ENCODE assay signal across 15 cellular contexts in the genomic region with DNA sequence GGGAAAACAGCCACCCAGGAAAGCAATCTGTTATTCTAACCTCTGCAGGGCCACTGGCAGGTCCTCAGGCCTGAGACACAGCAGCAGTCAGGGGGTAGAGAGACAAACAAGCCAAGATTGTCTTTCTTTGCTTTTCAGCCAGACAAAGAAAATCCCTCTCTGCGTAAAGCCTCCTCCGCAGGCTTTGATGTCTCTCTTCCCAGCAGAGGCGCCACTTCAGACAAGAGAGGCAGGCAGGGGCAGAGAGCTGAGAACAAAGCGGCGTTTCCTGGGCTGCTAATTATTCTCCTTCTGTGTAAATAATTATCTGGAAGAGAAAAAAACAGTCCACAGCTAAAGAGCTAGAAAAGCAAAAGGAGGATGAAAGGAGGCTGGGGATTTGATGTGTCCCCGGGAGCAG.
DNase-seq lines count a peak whose midpoint lies in the region; ATAC-seq and TF ChIP-seq lines count a peak whose summit lies in the region.
"Had no signal": no experiment of that assay in that cellular context is flagged by ENCODE, and none has a peak within 500 bp of the region (broad histone marks: within the 10 kb centered on the region; RNA-seq: fewer than 3 reads in every experiment).

No MANE protein-coding gene starts in this region.

- H3K4me3 Mint-ChIP-seq in progenitor cell of endocrine pancreas (ENCODE audit: low read depth): no peak overlapping the region
- H3K4me3 Mint-ChIP-seq: activated T-helper 1 cell treated with anti-CD3 and anti-CD28 coated beads, Interleukin-12 subunit alpha, Interleukin-12 subunit beta, Interleukin-2, Interleukin-4 antibody, amounts not matched to agents 30 ng/mL and 10 ng/mL and 1 ng/mL, durations not matched to agents 14 hours and 24 hours and 36 hours had no signal

- TF ChIP-seq CTCF in progenitor cell of endocrine pancreas (IDR thresholded peaks at IDR 0.05; ENCODE audit: unreplicated experiment) (peak; percentile 12), left lung (IDR thresholded peaks at IDR 0.05) (no peak)

- ATAC-seq in left lung: no peak

- H3K4me1 Mint-ChIP-seq in progenitor cell of endocrine pancreas (ENCODE audit: low read depth): peaks cover 23% of the 10 kb centered on the region

- intact Hi-C loops in left lung (cut with DNase I): no loop called here

- no peaks in the 10 kb centered on the region for H3K36me3 ChIP-seq in endocrine pancreas (ENCODE audit: control insufficient read depth, insufficient read depth, low read length)
- H3K36me3 ChIP-seq in left lung: no peaks in the 10 kb centered on the region
- H3K36me3 ChIP-seq: stomach had no signal

- H3K9ac ChIP-seq in endocrine pancreas (ENCODE audit: control insufficient read depth, insufficient read depth, low read length): peak overlapping the region; percentile 23

- H3K27me3 ChIP-seq in endocrine pancreas (ENCODE audit: control insufficient read depth, insufficient read depth, low read length) (no peaks in the 10 kb centered on the region), left lung (peaks cover 0 to 76% of the 10 kb centered on the region in 2 donors)

- peaks cover 7% of the 10 kb centered on the region for H3K27me3 Mint-ChIP-seq in progenitor cell of endocrine pancreas

- no peaks in the 10 kb centered on the region for H3K36me3 Mint-ChIP-seq in progenitor cell of endocrine pancreas (ENCODE audit: insufficient read depth)

- H3K4me1 ChIP-seq in endocrine pancreas (ENCODE audit: control insufficient read depth, insufficient read depth, low read length) (peaks cover 5% of the 10 kb centered on the region), left lung (no peaks in the 10 kb centered on the region)
- H3K4me1 ChIP-seq: stomach had no signal

- H3K4me3 ChIP-seq in endocrine pancreas (ENCODE audit: control insufficient read depth, insufficient read depth, low read length) (peak overlapping the region; percentile 15), left lung (no peak overlapping the region)
- H3K4me3 ChIP-seq: stomach had no signal

- H3K27ac ChIP-seq in left lung: no peak overlapping the region
- H3K27ac ChIP-seq: 22Rv1, HL-60, stomach had no signal

- peak; percentile 27 to 59 for DNase-seq in NCI-H524 (lab: John Stamatoyannopoulos, UW)
- no peak for DNase-seq in NCI-H524 treated with DMSO at 0.1 percent for 48 hours (lab: John Stamatoyannopoulos, UW)
- DNase-seq in NCI-H2107 treated with DMSO at 0.1 percent for 48 hours (lab: John Stamatoyannopoulos, UW; ENCODE audit: unreplicated experiment): peak; percentile 68
- no peak for DNase-seq in progenitor cell of endocrine pancreas (ENCODE audit: low spot score, unreplicated experiment)
- DNase-seq in left lung: no peak
- DNase-seq in stimulated activated CD8-positive, alpha-beta memory T cell treated with anti-CD3 and anti-CD28 coated beads, Interleukin-4, amount 100 ng/mL, for 48 hours: no peak
- DNase-seq in RPMI8226: no peak
- DNase-seq: MM.1S; Right ventricle myocardium superior; stimulated activated CD4-positive, alpha-beta T cell treated with anti-CD3 and anti-CD28 coated beads, Interleukin-1b, Interleukin-23, amount 100 ng/mL, for 48 hours; stomach had no signal

- H3K27ac Mint-ChIP-seq in progenitor cell of endocrine pancreas: peak overlapping the region; percentile 79
- H3K27ac Mint-ChIP-seq: activated T-helper 1 cell treated with anti-CD3 and anti-CD28 coated beads, Interleukin-12 subunit alpha, Interleukin-12 subunit beta, Interleukin-2, Interleukin-4 antibody, amounts not matched to agents 30 ng/mL and 10 ng/mL and 1 ng/mL, durations not matched to agents 14 hours and 24 hours and 36 hours had no signal

- no peaks in the 10 kb centered on the region for H3K9me3 ChIP-seq in endocrine pancreas (ENCODE audit: control insufficient read depth, low read length)
- H3K9me3 ChIP-seq in left lung: no peaks in the 10 kb centered on the region

- no peaks in the 10 kb centered on the region for H3K9me3 Mint-ChIP-seq in progenitor cell of endocrine pancreas (ENCODE audit: low read depth)
- H3K9me3 Mint-ChIP-seq: activated T-helper 1 cell treated with anti-CD3 and anti-CD28 coated beads, Interleukin-12 subunit alpha, Interleukin-12 subunit beta, Interleukin-2, Interleukin-4 antibody, amounts not matched to agents 30 ng/mL and 10 ng/mL and 1 ng/mL, durations not matched to agents 14 hours and 24 hours and 36 hours had no signal

Comparison
In these comparisons a context has a peak if more than half of its experiments do, and no peak if none do; other contexts are left out.
1. DNase-seq: peak in NCI-H524 (2 of 2) and NCI-H2107 treated with DMSO at 0.1 percent for 48 hours (single experiment); none in NCI-H524 treated with DMSO at 0.1 percent for 48 hours (single experiment), progenitor cell of endocrine pancreas (single experiment), left lung (0 of 2), stimulated activated CD8-positive, alpha-beta memory T cell treated with anti-CD3 and anti-CD28 coated beads, Interleukin-4, amount 100 ng/mL, for 48 hours (single experiment) and RPMI8226 (single experiment).